ENCODE assay signal across 15 cellular contexts in genomic region chr15:61049934-61050333, GRCh38.
A peak's percentile ranks its signal among the peaks of the same experiment; 100 is the strongest.
DNase-seq lines count a peak whose midpoint lies in the region; ATAC-seq and TF ChIP-seq lines count a peak whose summit lies in the region.
"Had no signal": no experiment of that assay in that cellular context is flagged by ENCODE, and none has a peak within 500 bp of the region (broad histone marks: within the 10 kb centered on the region; RNA-seq: fewer than 3 reads in every experiment).

No MANE protein-coding gene starts in this region.

- peak; percentile 77 for ATAC-seq in HG03439 (IDR thresholded peaks at IDR 0.05; ENCODE audit: unreplicated experiment)
- ATAC-seq in HG03135 (IDR thresholded peaks at IDR 0.05; ENCODE audit: unreplicated experiment): no peak

- POLR2A ChIA-PET in AG04450 (lab: Yijun Ruan, JAX): no interaction called here

- no peaks in the 10 kb centered on the region for H3K36me3 ChIP-seq in kidney epithelial cell (ENCODE audit: control insufficient read depth, insufficient read depth, low read length)
- H3K36me3 ChIP-seq: cardiac muscle cell had no signal

- no peak overlapping the region for H3K27ac ChIP-seq in AG04450 (ENCODE audit: low read depth, low read length)
- H3K27ac ChIP-seq: cardiac muscle cell had no signal

- TF ChIP-seq CTCF in AG04450 (IDR thresholded peaks at IDR 0.05; ENCODE audit: low read depth, low read length): no peak
- no peak for TF ChIP-seq CTCF in kidney epithelial cell (IDR thresholded peaks at IDR 0.05; ENCODE audit: insufficient read depth, low read length, poor library complexity, severe bottlenecking)

- no peak overlapping the region for H3K4me3 ChIP-seq in AG04450 (ENCODE audit: low read depth, low read length)
- no peak overlapping the region for H3K4me3 ChIP-seq in kidney epithelial cell (ENCODE audit: low read depth, low read length)
- H3K4me3 ChIP-seq: cardiac muscle cell had no signal

- H3K27me3 ChIP-seq in AG04450 (ENCODE audit: control insufficient read depth, insufficient read depth, low read length): peaks cover 2% of the 10 kb centered on the region
- no peaks in the 10 kb centered on the region for H3K27me3 ChIP-seq in kidney epithelial cell (ENCODE audit: control insufficient read depth, insufficient read depth, low read length)
- H3K27me3 ChIP-seq: cardiac muscle cell had no signal

- no peaks in the 10 kb centered on the region for H3K9me3 ChIP-seq in AG04450 (ENCODE audit: control insufficient read depth, insufficient read depth, low read length)

- CTCF ChIA-PET in AG04450 (lab: Charles Lee): interaction anchor here (0.6 to 3.6 kb wide), 2 partner anchors 369 to 465 kb away, joined by 3 to 21 read pairs; no protein-coding TSS in a partner anchor

- DNase-seq in AG04450 (ENCODE audit: low read depth, low spot score) (peak; percentile 52), amniotic epithelial cell (ENCODE audit: low read depth) (peak; percentile 85), kidney epithelial cell (ENCODE audit: low read depth) (peak; percentile 23), T-helper 2 cell (no peak), cerebellar cortex (ENCODE audit: low spot score) (no peak), iPS-NIHi11 (ENCODE audit: low spot score) (no peak)
- DNase-seq: activated CD4-positive, CD25-positive, alpha-beta regulatory T cell treated with anti-CD3 and anti-CD28 coated beads, Interleukin-2, amount 50 U/mL, for 72 hours; activated T-cell treated with anti-CD3 and anti-CD28 coated beads, Interleukin-2, amount 50 U/mL, for 72 hours; NCI-H1092; NCI-H524; stimulated activated CD4-positive, alpha-beta T cell treated with anti-CD3 and anti-CD28 coated beads, Interleukin-15, amount 100 ng/mL, for 24 hours; stimulated activated CD8-positive, alpha-beta memory T cell treated with anti-CD3 and anti-CD28 coated beads, Interleukin-4, amount 100 ng/mL, for 48 hours had no signal

Comparison
In these comparisons a context has a peak if more than half of its experiments do, and no peak if none do; other contexts are left out.
1. DNase-seq: peak in AG04450 (single experiment), amniotic epithelial cell (single experiment) and kidney epithelial cell (single experiment); none in T-helper 2 cell (0 of 5), cerebellar cortex (single experiment) and iPS-NIHi11 (single experiment).